ENCODE assay signal across 12 cellular contexts in genomic region chr22:46797355-46797754, GRCh38. TPM values are rescaled to one million over a fixed set of nuclear protein-coding genes. Genes with fewer than 3 reads are reported as not detected.
A peak's percentile ranks its signal among the peaks of the same experiment; 100 is the strongest.
DNase-seq lines count a peak whose midpoint lies in the region; ATAC-seq and TF ChIP-seq lines count a peak whose summit lies in the region.
"Had no signal": no experiment of that assay in that cellular context is flagged by ENCODE, and none has a peak within 500 bp of the region (broad histone marks: within the 10 kb centered on the region; RNA-seq: fewer than 3 reads in every experiment).

No MANE protein-coding gene starts in this region.

- no peaks in the 10 kb centered on the region for H3K79me2 ChIP-seq in fibroblast of lung (ENCODE audit: control insufficient read depth, insufficient read depth, low read length)
- H3K79me2 ChIP-seq in smooth muscle cell (ENCODE audit: low read depth): no peaks in the 10 kb centered on the region

- whole genome bisulfite sequencing in smooth muscle cell (ENCODE audit: low lambda C conversion rate): 85% methylated on average over 14 of the region's 17 CpGs

- peak; percentile 13 to 42 for TF ChIP-seq CTCF in fibroblast of lung (conservative IDR thresholded peaks at IDR 0.05 in 1 of 2, IDR thresholded peaks at IDR 0.05 in 1 of 2; ENCODE audit: low read depth in 1 of 2, low read length in 2 of 2)
- TF ChIP-seq CTCF in smooth muscle cell (IDR thresholded peaks at IDR 0.05; ENCODE audit: borderline replicate concordance, insufficient read depth, poor library complexity, severe bottlenecking): peak; percentile 15

- H3K4me3 ChIP-seq in fibroblast of lung (replicated peaks in 1 of 4; ENCODE audit: control extremely low read depth in 1 of 4, insufficient read depth in 1 of 4, low read depth in 3 of 4, low read length in 4 of 4): no peak overlapping the region
- no peak overlapping the region for H3K4me3 ChIP-seq in smooth muscle cell
- H3K4me3 ChIP-seq: stomach had no signal

- no peaks in the 10 kb centered on the region for H3K4me1 ChIP-seq in fibroblast of lung (ENCODE audit: control insufficient read depth, extremely low read depth, insufficient read depth, low read length)
- no peaks in the 10 kb centered on the region for H3K4me1 ChIP-seq in smooth muscle cell (ENCODE audit: low read depth)
- H3K4me1 ChIP-seq: parathyroid adenoma had no signal

- H4K20me1 ChIP-seq in fibroblast of lung (ENCODE audit: control insufficient read depth, extremely low read depth, insufficient read depth, low read length): no peaks in the 10 kb centered on the region
- H4K20me1 ChIP-seq in smooth muscle cell (ENCODE audit: low read depth): peaks cover 38% of the 10 kb centered on the region

- H3K9ac ChIP-seq in fibroblast of lung (ENCODE audit: insufficient read depth, low read length): no peak overlapping the region
- no peak overlapping the region for H3K9ac ChIP-seq in smooth muscle cell (ENCODE audit: low read depth)
- H3K9ac ChIP-seq: parathyroid adenoma had no signal

- ATAC-seq in GM21619 (IDR thresholded peaks at IDR 0.05; ENCODE audit: unreplicated experiment) (no peak), HG02642 (IDR thresholded peaks at IDR 0.05; ENCODE audit: poor library complexity, unreplicated experiment) (no peak)
- ATAC-seq: activated CD4-positive, CD25-positive, alpha-beta regulatory T cell treated with anti-CD3 and anti-CD28 coated beads, Interleukin-2, amount 50 U/mL, for 24 hours had no signal

- H3K4me2 ChIP-seq in fibroblast of lung (ENCODE audit: extremely low read depth, insufficient read depth, low read length) (no peak overlapping the region), smooth muscle cell (no peak overlapping the region)

- H2AFZ ChIP-seq in fibroblast of lung (ENCODE audit: low read length) (no peak overlapping the region), smooth muscle cell (ENCODE audit: low read depth) (no peak overlapping the region)
- H2AFZ ChIP-seq: parathyroid adenoma had no signal

- in situ Hi-C loops in SK-MEL-5 (cut with HindIII; ENCODE audit: low pct_unique_long_range_greater_than_20kb, low sequenced_read_pairs): no loop called here

- no peaks in the 10 kb centered on the region for H3K9me3 ChIP-seq in fibroblast of lung (ENCODE audit: control insufficient read depth, insufficient read depth, low read depth, low read length)
- H3K9me3 ChIP-seq in smooth muscle cell (replicated peaks; ENCODE audit: low read depth): no peaks in the 10 kb centered on the region
- H3K9me3 ChIP-seq: stomach had no signal

- no peaks in the 10 kb centered on the region for H3K27me3 ChIP-seq in fibroblast of lung (ENCODE audit: control insufficient read depth, insufficient read depth, low read length)
- no peaks in the 10 kb centered on the region for H3K27me3 ChIP-seq in smooth muscle cell (ENCODE audit: low read depth)
- H3K27me3 ChIP-seq: stomach had no signal

- H3K27ac ChIP-seq in fibroblast of lung (ENCODE audit: insufficient read depth, low read length) (no peak overlapping the region), smooth muscle cell (ENCODE audit: low read depth) (no peak overlapping the region)
- H3K27ac ChIP-seq: C4-2B, parathyroid adenoma, stomach had no signal

- peaks cover 10% of the 10 kb centered on the region for H3K36me3 ChIP-seq in fibroblast of lung (ENCODE audit: control insufficient read depth, insufficient read depth, low read length)
- no peaks in the 10 kb centered on the region for H3K36me3 ChIP-seq in smooth muscle cell (ENCODE audit: low read depth)

- peak; percentile 26 for DNase-seq in SIG-M5 treated with dmso at 0.1 percent for 504 hours (lab: John Stamatoyannopoulos, UW; ENCODE audit: unreplicated experiment)
- no peak for DNase-seq in SIG-M5 (lab: John Stamatoyannopoulos, UW)
- DNase-seq in SK-MEL-5 (ENCODE audit: low read depth, low spot score): peak; percentile 76
- DNase-seq in fibroblast of lung (ENCODE audit: low read depth in 2 of 2): peak; percentile 29 to 54
- no peak for DNase-seq in smooth muscle cell (lab: John Stamatoyannopoulos, UW; ENCODE audit: unreplicated experiment)
- no peak for DNase-seq in NCI-H2029 (lab: John Stamatoyannopoulos, UW)
- DNase-seq: stomach had no signal

- H3F3A ChIP-seq in smooth muscle cell (ENCODE audit: low read depth): no peaks in the 10 kb centered on the region

RNA-seq across cellular contexts. Expression of gene TBC1D22A, which starts 34.9 kb away (rescaled TPM):
- 14.4 and 20.9 TPM in 2 replicates for total RNA-seq in SK-MEL-5 (2014; rRNA removed; shearing (Covaris generic))
- polyA plus RNA-seq in SK-MEL-5 (2015; cell fraction: cytosol; rRNA removed): 22.8 and 24.1 TPM in 2 replicates
- polyA plus RNA-seq in SK-MEL-5 (2015; cell fraction: nucleus; rRNA removed): 16.4 and 16.7 TPM in 2 replicates
- total RNA-seq in fibroblast of lung (10.3 and 11.6 TPM in 2 replicates), smooth muscle cell (7.2 and 12.5 TPM in 2 replicates)
- polyA plus RNA-seq in fibroblast of lung (16.2 and 17.6 TPM in 2 replicates), smooth muscle cell (14.4 and 19.2 TPM in 2 replicates)
- polyA plus RNA-seq in fibroblast of lung (2012): 17.6 and 20.0 TPM in 2 replicates
- 11.7 and 21.2 TPM in 2 replicates for polyA minus RNA-seq in fibroblast of lung (ENCODE audit: low replicate concordance)

RNA-seq across cellular contexts. Expression of gene CERK, which starts 59.3 kb away (rescaled TPM):
- 173 and 193 TPM in 2 replicates for total RNA-seq in SK-MEL-5 (2014; rRNA removed; shearing (Covaris generic))
- polyA plus RNA-seq in SK-MEL-5 (2015; cell fraction: cytosol; rRNA removed): 165 and 198 TPM in 2 replicates
- polyA plus RNA-seq in SK-MEL-5 (2015; cell fraction: nucleus; rRNA removed): 76.5 and 82.4 TPM in 2 replicates
- total RNA-seq in fibroblast of lung (24.9 and 28.2 TPM in 2 replicates), smooth muscle cell (25.4 and 30.7 TPM in 2 replicates)
- polyA plus RNA-seq in fibroblast of lung (19.5 and 23.8 TPM in 2 replicates), smooth muscle cell (23.3 and 25.6 TPM in 2 replicates)
- 18.8 and 25.5 TPM in 2 replicates for polyA plus RNA-seq in fibroblast of lung (2012)
- 40.7 and 44.1 TPM in 2 replicates for polyA minus RNA-seq in fibroblast of lung (ENCODE audit: low replicate concordance)

Comparison
In these comparisons a context has a peak if more than half of its experiments do, and no peak if none do; other contexts are left out.
1. DNase-seq: peak in SIG-M5 treated with dmso at 0.1 percent for 504 hours (single experiment), SK-MEL-5 (single experiment) and fibroblast of lung (2 of 2); none in SIG-M5 (single experiment), smooth muscle cell (single experiment) and NCI-H2029 (single experiment).